ENCODE assay signal across 8 cellular contexts in the genomic region with DNA sequence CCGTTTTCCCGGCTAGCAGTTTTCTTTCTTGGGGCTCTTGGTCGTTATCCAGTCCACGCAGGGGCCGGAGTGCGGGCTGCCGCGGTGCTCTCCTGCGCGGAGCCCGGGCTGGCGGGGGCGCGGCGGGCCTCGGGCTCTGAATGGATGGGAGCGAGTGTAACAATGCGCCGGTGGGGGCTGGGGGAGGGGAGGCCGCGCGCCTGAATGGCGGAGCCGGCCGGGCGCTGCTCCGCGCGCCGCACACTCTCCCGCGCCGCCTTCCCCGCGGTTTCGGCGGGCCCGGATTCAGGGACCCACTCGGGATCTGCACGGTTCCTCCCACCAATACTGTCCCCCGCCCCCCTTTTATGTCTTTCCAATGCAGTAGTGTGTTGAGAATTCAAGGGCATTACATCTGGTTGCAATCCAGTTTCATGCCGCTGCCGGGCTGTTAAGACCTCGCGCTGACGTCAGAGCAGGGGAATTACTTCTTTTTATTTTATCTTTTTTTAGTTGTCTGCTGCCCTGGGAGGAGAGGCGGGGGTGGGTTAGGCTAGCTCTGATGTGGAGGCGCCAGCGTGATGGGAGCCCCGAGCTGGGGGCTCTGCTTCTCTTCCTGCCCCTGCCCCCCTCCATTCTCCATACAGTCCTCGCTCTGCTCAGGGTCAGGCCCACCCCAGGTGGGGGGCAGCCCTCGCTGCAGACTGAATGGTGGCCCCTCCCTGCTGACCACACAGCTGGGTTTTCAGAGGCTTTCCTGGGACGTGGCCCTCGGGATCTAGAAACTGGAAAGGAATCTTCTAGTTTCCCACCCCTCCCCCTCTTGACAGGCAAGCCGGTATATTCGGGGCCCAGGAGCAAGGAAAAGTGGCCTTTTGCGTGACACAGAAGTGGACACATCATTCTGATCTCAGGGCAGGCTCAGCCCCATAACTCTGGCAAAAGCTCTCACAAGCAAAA. TPM values are rescaled to one million over a fixed set of nuclear protein-coding genes. Genes with fewer than 3 reads are reported as not detected.
DNase-seq lines count a peak whose midpoint lies in the region; ATAC-seq and TF ChIP-seq lines count a peak whose summit lies in the region.

No MANE protein-coding gene starts in this region.

- ATAC-seq in GM21737 (IDR thresholded peaks at IDR 0.05; ENCODE audit: unreplicated experiment) (peak; percentile 17), right lobe of liver (peak; percentile 56 to 68 (median 66))

- H3K4me1 ChIP-seq in right lobe of liver, result peaks cover 0 to 8% (median 3%) of the 10 kb centered on the region in 4 donors

- H3K9me3 ChIP-seq in right lobe of liver, result no peaks in the 10 kb centered on the region

- H3K27me3 ChIP-seq in right lobe of liver, result no peaks in the 10 kb centered on the region

- no peak for TF ChIP-seq CTCF in right lobe of liver (IDR thresholded peaks at IDR 0.05)

- peak overlapping the region; percentile 77 to 82 (median 82) for H3K27ac ChIP-seq in right lobe of liver

- no peaks in the 10 kb centered on the region for H3K9me3 Mint-ChIP-seq in dendritic cell treated with granulocyte-macrophage colony-stimulating factor and Interleukin-4, amounts not matched to agents 40 ng/mL and 50 ng/mL, for 4 days

- peak overlapping the region; percentile 92 for H3K27ac Mint-ChIP-seq in dendritic cell treated with granulocyte-macrophage colony-stimulating factor and Interleukin-4, amounts not matched to agents 40 ng/mL and 50 ng/mL, for 4 days

- H3K4me3 Mint-ChIP-seq in dendritic cell treated with granulocyte-macrophage colony-stimulating factor and Interleukin-4, amounts not matched to agents 40 ng/mL and 50 ng/mL, for 4 days, result peak overlapping the region; percentile 90

- DNase-seq in D341Med (ENCODE audit: low spot score) (peak; percentile 79), NCI-H1092 treated with DMSO at 0.1 percent for 48 hours (lab: John Stamatoyannopoulos, UW) (peak; percentile 16), right lobe of liver (peak; percentile 74 to 79 (median 75)), NCI-H2107 treated with DMSO at 0.1 percent for 48 hours (lab: John Stamatoyannopoulos, UW; ENCODE audit: unreplicated experiment) (no peak)
- DNase-seq in activated CD4-positive, alpha-beta T cell treated with anti-CD3 and anti-CD28 coated beads for 4 hours, result peak; percentile 68 to 70
- peak; percentile 60 for DNase-seq in stimulated activated CD4-positive, alpha-beta T cell treated with anti-CD3 and anti-CD28 coated beads, Interleukin-4, amount 100 ng/mL, for 24 hours

- peaks cover 10% of the 10 kb centered on the region for H3K27me3 Mint-ChIP-seq in dendritic cell treated with granulocyte-macrophage colony-stimulating factor and Interleukin-4, amounts not matched to agents 40 ng/mL and 50 ng/mL, for 4 days

- 4% methylated on average over 16 of the region's 57 CpGs for WGBS in right lobe of liver (ENCODE audit: insufficient coverage, low coverage, low lambda C conversion rate, missing lambda C conversion rate)

- no peaks in the 10 kb centered on the region for H3K36me3 ChIP-seq in right lobe of liver

- intact Hi-C loops in dendritic cell treated with granulocyte-macrophage colony-stimulating factor and Interleukin-4, amounts not matched to agents 40 ng/mL and 50 ng/mL, for 4 days (cut with micrococcal nuclease), result loop anchor here (2.0 to 10.0 kb wide), 4 partner anchors 70 to 349 kb away; no protein-coding TSS in a partner anchor
- intact Hi-C loops in right lobe of liver (cut with DNase I), result loop anchor here in 1 of 2 donors (10.0 kb wide), 1 partner anchor 182 kb away; no protein-coding TSS in a partner anchor

- H3K4me1 Mint-ChIP-seq in dendritic cell treated with granulocyte-macrophage colony-stimulating factor and Interleukin-4, amounts not matched to agents 40 ng/mL and 50 ng/mL, for 4 days (ENCODE audit: low read depth), result peaks cover 49% of the 10 kb centered on the region

- H3K36me3 Mint-ChIP-seq in dendritic cell treated with granulocyte-macrophage colony-stimulating factor and Interleukin-4, amounts not matched to agents 40 ng/mL and 50 ng/mL, for 4 days (ENCODE audit: low read depth), result peaks cover 7% of the 10 kb centered on the region

- TF ChIP-seq POLR2A in right lobe of liver (IDR thresholded peaks at IDR 0.05), result peak; percentile 34

- peak overlapping the region; percentile 62 to 71 (median 64) for H3K4me3 ChIP-seq in right lobe of liver

RNA-seq across cellular contexts. Expression of gene RAI1, which starts 1.7 kb away (rescaled TPM):
- total RNA-seq in right lobe of liver, result 10 to 100 TPM in 2 of 6 experiments, 1 to 10 TPM in 4; 6.1 to 14.5 (median 8.4) TPM
